Comparison of ENCODE assay signal across 8 cellular contexts in the genomic region with DNA sequence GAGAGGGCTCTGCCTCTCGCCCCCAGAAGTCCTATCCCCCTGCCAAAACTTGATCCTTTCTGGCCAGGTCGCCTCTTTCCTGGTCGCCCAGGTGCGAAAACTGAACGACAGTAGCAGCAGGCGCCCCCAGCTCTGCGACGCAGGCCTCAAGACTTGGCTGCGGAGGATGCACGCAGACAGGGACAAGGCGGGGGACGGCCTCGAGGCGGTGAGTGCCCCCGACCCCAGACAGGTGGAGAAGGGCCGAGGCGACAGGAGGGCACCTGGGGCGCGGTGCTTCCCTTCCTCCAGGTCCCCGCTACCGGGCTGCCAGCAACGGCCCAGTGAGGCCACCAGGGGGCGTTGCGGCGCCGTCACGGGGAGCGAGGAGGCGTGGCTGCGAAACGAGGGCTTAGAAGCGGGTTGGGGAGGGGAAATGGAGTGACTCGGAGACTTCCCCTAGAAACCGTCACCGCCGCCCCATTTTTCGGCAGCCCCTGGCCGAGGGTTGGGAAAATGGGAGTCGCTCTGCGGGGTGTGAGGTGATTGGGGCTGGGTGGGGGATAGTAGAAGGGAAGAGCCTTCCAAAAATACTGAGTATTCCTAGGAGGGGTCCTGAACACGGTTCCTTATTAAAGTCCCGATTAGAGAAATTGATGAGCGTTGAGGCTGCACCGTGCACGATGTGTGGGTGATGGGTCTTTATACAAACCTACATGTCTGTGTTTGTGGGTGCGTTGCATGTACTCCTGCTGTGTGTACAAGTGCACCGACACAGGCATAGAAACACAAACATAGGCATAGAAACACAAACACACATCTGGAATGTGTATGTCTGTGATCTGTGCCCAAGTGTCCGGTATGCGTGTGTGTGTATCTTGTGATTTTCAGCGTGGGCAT. TPM values are rescaled to one million over a fixed set of nuclear protein-coding genes. Genes with fewer than 3 reads are reported as not detected.
A peak's percentile ranks its signal among the peaks of the same experiment; 100 is the strongest.
DNase-seq lines count a peak whose midpoint lies in the region; ATAC-seq, FAIRE-seq and TF ChIP-seq lines count a peak whose summit lies in the region.

No MANE protein-coding gene starts in this region.

- no peaks in the 10 kb centered on the region for H3K9me3 Mint-ChIP-seq in activated CD4-positive, alpha-beta T cell treated with anti-CD3 and anti-CD28 coated beads for 36 hours (ENCODE audit: low read depth)
- no peaks in the 10 kb centered on the region for H3K9me3 Mint-ChIP-seq in chondrocyte (ENCODE audit: low read depth)

- in situ Hi-C loops in ACHN (cut with HindIII; ENCODE audit: low pct_ligation_motif_present, low pct_unique_long_range_greater_than_20kb, low sequenced_read_pairs), result no loop called here
- in situ Hi-C loops in HepG2 (cut with HindIII; ENCODE audit: extremely low pct_ligation_motif_present, low pct_unique_long_range_greater_than_20kb), result loop anchor here (5.0 to 25.0 kb wide), 3 partner anchors 86 to 391 kb away; no protein-coding TSS in a partner anchor

- H3K27ac Mint-ChIP-seq in activated CD4-positive, alpha-beta T cell treated with anti-CD3 and anti-CD28 coated beads for 36 hours, result peak overlapping the region; percentile 41
- H3K27ac Mint-ChIP-seq in chondrocyte (ENCODE audit: unreplicated experiment), result no peak overlapping the region

- no peaks in the 10 kb centered on the region for H3K79me2 ChIP-seq in HepG2 (ENCODE audit: insufficient read depth, low read length)

- H3K4me3 ChIP-seq in HepG2 (replicated peaks in 1 of 3; ENCODE audit: insufficient read depth in 1 of 3, low read depth in 2 of 3, low read length in 3 of 3), result peak overlapping the region in 1 of 3 experiments; percentile 42; a peak in 1 of 6 replicates

- peak; percentile 98 for TF ChIP-seq CTCF in chondrocyte (IDR thresholded peaks at IDR 0.05)
- peak; percentile 100 for TF ChIP-seq CTCF in HepG2 (CRISPR knock-in tag; IDR thresholded peaks at IDR 0.05)

- BruUV-seq in HepG2 (replicated peaks; lab: Mats Ljungman, UMichigan), result no TSS peak

- FAIRE-seq in HepG2 (lab: Jason Lieb, UNC), result peak; percentile 84

- H3K9me3 ChIP-seq in HepG2 (ENCODE audit: low read length), result no peaks in the 10 kb centered on the region

- H3K4me1 ChIP-seq in HepG2 (ENCODE audit: insufficient read depth, low read length), result peaks cover 25% of the 10 kb centered on the region

- peaks cover 7% of the 10 kb centered on the region for H3K4me1 Mint-ChIP-seq in activated CD4-positive, alpha-beta T cell treated with anti-CD3 and anti-CD28 coated beads for 36 hours
- peaks cover 6% of the 10 kb centered on the region for H3K4me1 Mint-ChIP-seq in chondrocyte (ENCODE audit: low read depth)

- H3K27me3 Mint-ChIP-seq in activated CD4-positive, alpha-beta T cell treated with anti-CD3 and anti-CD28 coated beads for 36 hours, result peaks cover 30% of the 10 kb centered on the region
- peaks cover 72% of the 10 kb centered on the region for H3K27me3 Mint-ChIP-seq in chondrocyte (ENCODE audit: low read depth)

- TF ChIP-seq POLR2A in HepG2 (IDR thresholded peaks at IDR 0.05; ENCODE audit: insufficient read depth in 1 of 2, low read depth in 2 of 2, low read length in 2 of 2), result no peak

- POLR2A ChIA-PET in activated CD4-positive, alpha-beta T cell treated with anti-CD3 and anti-CD28 coated beads for 36 hours (lab: Charles Lee), result no interaction called here
- POLR2A ChIA-PET in HepG2 (lab: Yijun Ruan, JAX), result no interaction called here

- no peaks in the 10 kb centered on the region for H3K36me3 Mint-ChIP-seq in activated CD4-positive, alpha-beta T cell treated with anti-CD3 and anti-CD28 coated beads for 36 hours (ENCODE audit: low read depth)
- no peaks in the 10 kb centered on the region for H3K36me3 Mint-ChIP-seq in chondrocyte (ENCODE audit: low read depth)

- WGBS in HepG2 (ENCODE audit: low lambda C conversion rate), result 14% methylated on average over 45 of the region's 50 CpGs

- peak in 1 of 2 experiments; percentile 64; a peak in 1 of 4 replicates for TF ChIP-seq EP300 in HepG2 (IDR thresholded peaks at IDR 0.05; ENCODE audit: low read depth in 2 of 2, low read length in 2 of 2)
- no peak; the same call in 1 of the 2 replicates for TF ChIP-seq EP300 in HepG2 (CRISPR knock-in tag; IDR thresholded peaks at IDR 0.05; ENCODE audit: borderline replicate concordance)

- peaks cover 2 to 17% of the 10 kb centered on the region in 2 experiments; a peak in 3 of 5 replicates for H3K27me3 ChIP-seq in HepG2 (ENCODE audit: control insufficient read depth in 1 of 2, insufficient read depth in 2 of 2, low read length in 2 of 2)

- CTCF ChIA-PET in activated CD4-positive, alpha-beta T cell treated with anti-CD3 and anti-CD28 coated beads for 36 hours (lab: Charles Lee), result interaction anchor here (0.7 to 2.2 kb wide), 6 partner anchors 93 to 1237 kb away, joined by 3 to 14 read pairs (median 6); a partner anchor contains a TSS
- CTCF ChIA-PET in HepG2 (lab: Yijun Ruan, JAX; ENCODE audit: low intra/inter-chr PET ratio, low total read pairs), result interaction anchor here (0.8 to 3.1 kb wide), 7 partner anchors 13 to 248 kb away, joined by 3 to 56 read pairs (median 8); no protein-coding TSS in a partner anchor

- H3K4me3 Mint-ChIP-seq in activated CD4-positive, alpha-beta T cell treated with anti-CD3 and anti-CD28 coated beads for 36 hours, result peak overlapping the region; percentile 44
- peak overlapping the region; percentile 52 for H3K4me3 Mint-ChIP-seq in chondrocyte (ENCODE audit: unreplicated experiment)

- H2AFZ ChIP-seq in HepG2 (ENCODE audit: low read length), result no peak overlapping the region

- DNase-seq in ACHN, result peak; percentile 67
- peak; percentile 66 for DNase-seq in NCI-H510A treated with DMSO at 0.1 percent for 48 hours (lab: John Stamatoyannopoulos, UW)
- DNase-seq in activated CD4-positive, alpha-beta T cell treated with anti-CD3 and anti-CD28 coated beads for 36 hours, result peak; percentile 93
- no peak for DNase-seq in chondrocyte (ENCODE audit: low spot score)
- peak; percentile 71 for DNase-seq in HepG2 (ENCODE audit: low spot score)
- peak; percentile 80 to 91 for DNase-seq in stimulated activated CD4-positive, alpha-beta T cell treated with anti-CD3 and anti-CD28 coated beads, Interleukin-4, amount 100 ng/mL, for 48 hours (ENCODE audit: low read depth in 2 of 2)

- ATAC-seq in GM18867 (IDR thresholded peaks at IDR 0.05; ENCODE audit: unreplicated experiment) (peak; percentile 88), HG03432 (IDR thresholded peaks at IDR 0.05; ENCODE audit: unreplicated experiment) (peak; percentile 88), HepG2 (peak; percentile 87)
- ATAC-seq in activated CD4-positive, alpha-beta T cell treated with anti-CD3 and anti-CD28 coated beads for 36 hours, result peak; percentile 98

- H4K20me1 ChIP-seq in HepG2 (ENCODE audit: insufficient read depth, low read length), result no peaks in the 10 kb centered on the region

- peak; percentile 99 for TF ChIP-seq RAD21 in HepG2 (CRISPR knock-in tag; IDR thresholded peaks at IDR 0.05)

- H3K27ac ChIP-seq in HepG2 (ENCODE audit: extremely low read length, insufficient read depth, low read length), result no peak overlapping the region

- peak overlapping the region; percentile 60 for H3K4me2 ChIP-seq in HepG2 (ENCODE audit: low read depth, low read length)

- H3K9ac ChIP-seq in HepG2 (ENCODE audit: insufficient read depth, low read depth, low read length), result no peak overlapping the region

- H3K36me3 ChIP-seq in HepG2 (replicated peaks in 1 of 2; ENCODE audit: control insufficient read depth in 1 of 2, insufficient read depth in 2 of 2, low read length in 2 of 2), result no peaks in the 10 kb centered on the region

- intact Hi-C loops in activated CD4-positive, alpha-beta T cell treated with anti-CD3 and anti-CD28 coated beads for 36 hours (cut with DNase I, micrococcal nuclease), result loop anchor here (1.0 to 5.0 kb wide), 11 partner anchors 28 to 402 kb away; a partner anchor contains a TSS
- intact Hi-C loops in HepG2 (cut with micrococcal nuclease; ENCODE audit: unreplicated experiment), result loop anchor here (1.0 to 5.0 kb wide), 3 partner anchors 102 to 401 kb away; a partner anchor contains a TSS

TF ChIP-seq in HepG2, 621 proteins besides CTCF, POLR2A, EP300 and RAD21 (continues in another document):
- TF ChIP-seq, protein P1, sequence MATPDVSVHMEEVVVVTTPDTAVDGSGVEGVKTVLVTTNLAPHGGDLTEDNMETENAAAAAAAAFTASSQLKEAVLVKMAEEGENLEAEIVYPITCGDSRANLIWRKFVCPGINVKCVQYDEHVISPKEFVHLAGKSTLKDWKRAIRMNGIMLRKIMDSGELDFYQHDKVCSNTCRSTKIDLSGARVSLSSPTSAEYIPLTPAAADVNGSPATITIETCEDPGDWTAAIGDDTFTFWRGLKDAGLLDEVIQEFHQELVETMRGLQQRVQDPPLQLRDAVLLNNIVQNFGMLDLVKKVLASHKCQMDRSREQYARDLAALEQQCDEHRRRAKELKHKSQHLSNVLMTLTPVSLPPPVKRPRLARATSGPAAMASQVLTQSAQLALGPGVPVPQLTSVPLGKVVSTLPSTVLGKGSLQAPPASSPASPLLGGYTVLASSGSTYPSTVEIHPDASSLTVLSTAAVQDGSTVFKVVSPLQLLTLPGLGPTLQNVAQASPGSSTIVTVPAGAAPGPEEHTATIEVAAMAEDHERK (CRISPR knock-in tag; IDR thresholded peaks at IDR 0.05; ENCODE audit: low read depth), result no peak

RNA-seq across cellular contexts. Expression of a gene that starts 44.6 kb away (rescaled TPM):
- not detected for total RNA-seq in activated CD4-positive, alpha-beta T cell treated with anti-CD3 and anti-CD28 coated beads for 36 hours
- not detected in 3 replicates for total RNA-seq in chondrocyte
- 0.44 and 0.75 TPM in 2 replicates for total RNA-seq in HepG2 (2016; rRNA removed; fragmentation: Illumina TruSeq; extraction: Trizol)
- total RNA-seq in HepG2 (2016; cell fraction: cytosol; rRNA removed; fragmentation: Illumina TruSeq; extraction: Trizol; ENCODE audit: low read depth), result 0.09 and 0.30 TPM in 2 replicates
- 0.34 and 0.84 TPM in 2 replicates for total RNA-seq in HepG2 (2016; cell fraction: insoluble cytoplasmic fraction; rRNA removed; fragmentation: Illumina TruSeq; extraction: Trizol)
- total RNA-seq in HepG2 (2016; cell fraction: membrane; rRNA removed; fragmentation: Illumina TruSeq; extraction: Trizol), result 0.10 and 0.43 TPM in 2 replicates
- total RNA-seq in HepG2 (2016; cell fraction: nucleus; rRNA removed; fragmentation: Illumina TruSeq; extraction: Trizol), result 0.31 and 0.90 TPM in 2 replicates
- 2.1 and 2.7 TPM in 2 replicates for polyA plus RNA-seq in HepG2 (2011; rRNA removed)
- polyA plus RNA-seq in HepG2 (2011; cell fraction: cytosol; rRNA removed), result 0.72 and 0.86 TPM in 2 replicates
- 15.4 and 16.6 TPM in 2 replicates for polyA plus RNA-seq in HepG2 (2011; cell fraction: nucleus; rRNA removed)
- 0.47 and 0.86 TPM in 2 replicates for polyA plus RNA-seq in HepG2 (2012)
- 0.06 and 0.20 TPM in 2 replicates for polyA plus RNA-seq in HepG2 (2016; cell fraction: cytosol; fragmentation: Illumina TruSeq; extraction: Trizol; ENCODE audit: low read depth)
- 0.21 and 0.39 TPM in 2 replicates for polyA plus RNA-seq in HepG2 (2016; cell fraction: insoluble cytoplasmic fraction; fragmentation: Illumina TruSeq; extraction: Trizol; ENCODE audit: low read depth)
- polyA plus RNA-seq in HepG2 (2016; cell fraction: membrane; fragmentation: Illumina TruSeq; extraction: Trizol; ENCODE audit: low read depth), result 0.19 and 0.26 TPM in 2 replicates
- polyA plus RNA-seq in HepG2 (2016; cell fraction: nucleus; fragmentation: Illumina TruSeq; extraction: Trizol; ENCODE audit: insufficient read depth, low read depth), result 1.5 and 2.2 TPM in 2 replicates
- polyA minus RNA-seq in HepG2 (2011; rRNA and poly(A)+ RNA removed; ENCODE audit: low replicate concordance), result 1.7 TPM in 1 of 2 replicates, not detected in the other
- polyA minus RNA-seq in HepG2 (2011; cell fraction: cytosol; rRNA and poly(A)+ RNA removed), result 0.20 TPM in 1 of 2 replicates, not detected in the other
- 2.7 and 2.9 TPM in 2 replicates for polyA minus RNA-seq in HepG2 (2011; cell fraction: nucleus; rRNA and poly(A)+ RNA removed)
